In genomic region chr16:3740934-3741333, GRCh38 we compare ENCODE assay signal across 33 cellular contexts.
"Had no signal": no experiment of that assay in that cellular context is flagged by ENCODE, and none has a peak within 500 bp of the region (broad histone marks: within the 10 kb centered on the region; RNA-seq: fewer than 3 reads in every experiment).

No MANE protein-coding gene starts in this region.

- H3K4me1 Mint-ChIP-seq: activated CD4-positive, alpha-beta memory T cell treated with anti-CD3 and anti-CD28 coated beads, Interleukin-2, amount 10 ng/mL, durations not matched to agents 7 days and 5 days; activated CD4-positive, alpha-beta T cell treated with anti-CD3 and anti-CD28 coated beads, Interleukin-2, amount 10 ng/mL, durations not matched to agents 7 days and 5 days; activated naive CD4-positive, alpha-beta T cell treated with anti-CD3 and anti-CD28 coated beads, Interleukin-2, amount 10 ng/mL, durations not matched to agents 7 days and 5 days; activated naive CD8-positive, alpha-beta T cell treated with anti-CD3 and anti-CD28 coated beads, Interleukin-2, amount 10 ng/mL, durations not matched to agents 7 days and 5 days; brain; T-cell had no signal

- H3K9me3 ChIP-seq: ascending aorta, breast epithelium, esophagus muscularis mucosa, gastrocnemius medialis had no signal

- H3K4me3 Mint-ChIP-seq: activated CD4-positive, alpha-beta memory T cell treated with anti-CD3 and anti-CD28 coated beads, Interleukin-2, amount 10 ng/mL, durations not matched to agents 7 days and 5 days; activated CD4-positive, alpha-beta T cell treated with anti-CD3 and anti-CD28 coated beads, Interleukin-2, amount 10 ng/mL, durations not matched to agents 7 days and 5 days; activated naive CD4-positive, alpha-beta T cell treated with anti-CD3 and anti-CD28 coated beads, Interleukin-2, amount 10 ng/mL, durations not matched to agents 7 days and 5 days; activated naive CD8-positive, alpha-beta T cell treated with anti-CD3 and anti-CD28 coated beads, Interleukin-2, amount 10 ng/mL, durations not matched to agents 7 days and 5 days; activated T-cell treated with anti-CD3 and anti-CD28 coated beads, Interleukin-2, amount 50 U/mL, for 24 hours; activated T-cell treated with anti-CD3 and anti-CD28 coated beads, Interleukin-2, amount 50 U/mL, for 72 hours; brain; central memory CD8-positive, alpha-beta T cell; effector memory CD8-positive, alpha-beta T cell; T-cell; T-helper 1 cell treated with Interleukin-12 subunit alpha and Interleukin-12 subunit beta and Interleukin-4 antibody, amounts not matched to agents 30 μg/mL and 1 μg/mL, for 36 hours; T-helper 2 cell treated with Interferon-gamma antibody and Interleukin-4, amounts not matched to agents 5 μg/mL and 100 μg/mL, for 36 hours had no signal

- H3K4me1 ChIP-seq: ascending aorta, breast epithelium, foreskin keratinocyte had no signal

- H3K27me3 ChIP-seq: ascending aorta, breast epithelium, cardiac muscle cell, esophagus muscularis mucosa, foreskin keratinocyte, gastrocnemius medialis had no signal

- H3K27ac ChIP-seq: ascending aorta, breast epithelium, cardiac muscle cell, esophagus muscularis mucosa, foreskin keratinocyte, gastrocnemius medialis had no signal

- H3K4me3 ChIP-seq: ascending aorta, breast epithelium, cardiac muscle cell, esophagus muscularis mucosa, gastrocnemius medialis had no signal

- H3K27me3 Mint-ChIP-seq: activated CD4-positive, alpha-beta memory T cell treated with anti-CD3 and anti-CD28 coated beads, Interleukin-2, amount 10 ng/mL, durations not matched to agents 7 days and 5 days; activated CD4-positive, alpha-beta T cell treated with anti-CD3 and anti-CD28 coated beads, Interleukin-2, amount 10 ng/mL, durations not matched to agents 7 days and 5 days; activated naive CD4-positive, alpha-beta T cell treated with anti-CD3 and anti-CD28 coated beads, Interleukin-2, amount 10 ng/mL, durations not matched to agents 7 days and 5 days; activated naive CD8-positive, alpha-beta T cell treated with anti-CD3 and anti-CD28 coated beads, Interleukin-2, amount 10 ng/mL, durations not matched to agents 7 days and 5 days; activated T-cell treated with anti-CD3 and anti-CD28 coated beads, Interleukin-2, amount 50 U/mL, for 24 hours; brain; central memory CD8-positive, alpha-beta T cell; effector memory CD8-positive, alpha-beta T cell; T-cell had no signal

- H3K9me3 Mint-ChIP-seq: activated CD4-positive, alpha-beta memory T cell treated with anti-CD3 and anti-CD28 coated beads, Interleukin-2, amount 10 ng/mL, durations not matched to agents 7 days and 5 days; activated CD4-positive, alpha-beta T cell treated with anti-CD3 and anti-CD28 coated beads, Interleukin-2, amount 10 ng/mL, durations not matched to agents 7 days and 5 days; activated naive CD4-positive, alpha-beta T cell treated with anti-CD3 and anti-CD28 coated beads, Interleukin-2, amount 10 ng/mL, durations not matched to agents 7 days and 5 days; activated naive CD4-positive, alpha-beta T cell treated with anti-CD3 and anti-CD28 coated beads, Interleukin-2, amount 50 U/mL, for 72 hours; activated naive CD8-positive, alpha-beta T cell treated with anti-CD3 and anti-CD28 coated beads, Interleukin-2, amount 10 ng/mL, durations not matched to agents 7 days and 5 days; activated T-cell treated with anti-CD3 and anti-CD28 coated beads, Interleukin-2, amount 50 U/mL, for 24 hours; activated T-cell treated with anti-CD3 and anti-CD28 coated beads, Interleukin-2, amount 50 U/mL, for 72 hours; brain; central memory CD8-positive, alpha-beta T cell; effector memory CD8-positive, alpha-beta T cell; T-cell; T-helper 1 cell treated with Interleukin-12 subunit alpha and Interleukin-12 subunit beta and Interleukin-4 antibody, amounts not matched to agents 30 μg/mL and 1 μg/mL, for 36 hours; T-helper 2 cell treated with Interferon-gamma antibody and Interleukin-4, amounts not matched to agents 5 μg/mL and 100 μg/mL, for 36 hours had no signal

- DNase-seq: activated CD4-positive, alpha-beta memory T cell treated with anti-CD3 and anti-CD28 coated beads, Interleukin-2, amount 10 ng/mL, durations not matched to agents 7 days and 5 days; activated CD4-positive, alpha-beta T cell treated with anti-CD3 and anti-CD28 coated beads for 1 hour; activated CD4-positive, alpha-beta T cell treated with anti-CD3 and anti-CD28 coated beads for 4 hours; activated CD4-positive, alpha-beta T cell treated with anti-CD3 and anti-CD28 coated beads, Interleukin-2, amount 10 ng/mL, durations not matched to agents 7 days and 5 days; activated CD4-positive, alpha-beta T cell treated with anti-CD3 and anti-CD28 coated beads, Interleukin-2, amount 50 U/mL, for 4 hours; activated CD8-positive, alpha-beta memory T cell treated with anti-CD3 and anti-CD28 coated beads, Interleukin-2, amount 50 U/mL, for 48 hours; activated gamma-delta T cell; activated naive CD4-positive, alpha-beta T cell; activated naive CD4-positive, alpha-beta T cell treated with anti-CD3 and anti-CD28 coated beads, Interleukin-2, amount 10 ng/mL, durations not matched to agents 7 days and 5 days; activated naive CD8-positive, alpha-beta T cell treated with anti-CD3 and anti-CD28 coated beads, Interleukin-2, amount 10 ng/mL, durations not matched to agents 7 days and 5 days; activated T-cell treated with anti-CD3 and anti-CD28 coated beads for 4 hours; activated T-cell treated with anti-CD3 and anti-CD28 coated beads, Interleukin-2, amount 50 U/mL, for 24 hours; activated T-cell treated with anti-CD3 and anti-CD28 coated beads, Interleukin-2, amount 50 U/mL, for 72 hours; cortex of kidney; dermis blood vessel endothelial cell; effector CD4-positive, alpha-beta T cell; effector memory CD8-positive, alpha-beta T cell; erythroblast; foreskin keratinocyte; gastrocnemius medialis; glutamatergic neuron; SW 1271; T-cell; T1000 had no signal

- H3K27ac Mint-ChIP-seq: activated CD4-positive, alpha-beta memory T cell treated with anti-CD3 and anti-CD28 coated beads, Interleukin-2, amount 10 ng/mL, durations not matched to agents 7 days and 5 days; activated CD4-positive, alpha-beta T cell treated with anti-CD3 and anti-CD28 coated beads, Interleukin-2, amount 10 ng/mL, durations not matched to agents 7 days and 5 days; activated naive CD4-positive, alpha-beta T cell treated with anti-CD3 and anti-CD28 coated beads, Interleukin-2, amount 10 ng/mL, durations not matched to agents 7 days and 5 days; activated naive CD8-positive, alpha-beta T cell treated with anti-CD3 and anti-CD28 coated beads, Interleukin-2, amount 10 ng/mL, durations not matched to agents 7 days and 5 days; activated T-cell treated with anti-CD3 and anti-CD28 coated beads, Interleukin-2, amount 50 U/mL, for 24 hours; activated T-cell treated with anti-CD3 and anti-CD28 coated beads, Interleukin-2, amount 50 U/mL, for 72 hours; T-cell; T-helper 1 cell treated with Interleukin-12 subunit alpha and Interleukin-12 subunit beta and Interleukin-4 antibody, amounts not matched to agents 30 μg/mL and 1 μg/mL, for 36 hours; T-helper 2 cell treated with Interferon-gamma antibody and Interleukin-4, amounts not matched to agents 5 μg/mL and 100 μg/mL, for 36 hours had no signal

- ATAC-seq: activated naive CD4-positive, alpha-beta T cell treated with anti-CD3 and anti-CD28 coated beads, Interleukin-2, amount 50 U/mL, for 72 hours; activated T-cell treated with anti-CD3 and anti-CD28 coated beads, Interleukin-2, amount 50 U/mL, for 72 hours; effector memory CD8-positive, alpha-beta T cell; foreskin keratinocyte; gastrocnemius medialis; T-cell had no signal
